8 cellular contexts compared by ENCODE assay signal in the genomic region with DNA sequence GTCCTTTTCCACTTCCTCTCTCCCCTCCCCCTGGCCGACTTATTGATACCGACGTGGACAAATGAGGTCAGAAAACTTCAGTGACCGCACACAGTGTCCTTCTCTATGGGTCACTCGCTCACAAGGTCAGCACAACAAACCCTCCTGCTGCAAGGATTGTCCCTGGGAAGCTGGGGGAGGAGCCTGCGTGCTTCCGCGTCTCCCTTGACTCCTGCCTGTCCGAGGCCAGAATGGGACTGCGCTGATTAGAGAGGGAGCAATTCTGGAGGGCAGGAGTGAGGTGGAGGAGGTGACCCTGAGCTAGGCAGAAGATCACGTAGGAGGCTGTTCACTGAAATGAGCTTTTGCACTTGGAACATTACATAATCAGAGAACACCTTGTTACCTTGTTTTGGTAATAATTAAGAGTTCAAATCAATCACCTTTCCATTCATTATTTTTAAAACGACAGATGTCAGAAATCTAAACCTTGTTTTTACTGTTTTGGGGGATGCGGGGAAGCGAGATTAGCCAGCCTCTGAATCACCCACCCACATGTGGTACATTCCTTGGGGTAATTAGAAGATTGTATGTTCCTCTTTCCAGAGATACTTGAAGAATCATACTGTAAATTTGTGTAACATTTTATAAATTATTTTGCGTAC.
DNase-seq lines count a peak whose midpoint lies in the region; ATAC-seq, FAIRE-seq and TF ChIP-seq lines count a peak whose summit lies in the region.

No MANE protein-coding gene starts in this region.

- TF ChIP-seq POLR2A in K562 (conservative IDR thresholded peaks at IDR 0.05) (no peak), spleen (IDR thresholded peaks at IDR 0.05) (peak in 1 of 3 donors; percentile 81)

- BruUV-seq in K562 (replicated peaks; lab: Mats Ljungman, UMichigan) = no TSS peak

- FAIRE-seq in K562 (lab: Jason Lieb, UNC) = no peak

- H3K9me1 ChIP-seq in K562 (ENCODE audit: control insufficient read depth, insufficient read depth, low read length) = no peaks in the 10 kb centered on the region

- no peaks in the 10 kb centered on the region for H3K9me3 ChIP-seq in K562 (replicated peaks; ENCODE audit: control insufficient read depth, insufficient read depth, low read depth, low read length)
- H3K9me3 ChIP-seq in spleen = no peaks in the 10 kb centered on the region

- DNase-seq in HS-5 (ENCODE audit: low read depth) (peak; percentile 15), K562 (ENCODE audit: extremely low read depth in 1 of 4, low spot score in 3 of 4) (peak in 2 of 4 experiments; percentile 19 to 32), kidney tubule cell (ENCODE audit: low spot score) (peak; percentile 32), spleen (peak; percentile 88), NCI-H774 (lab: John Stamatoyannopoulos, UW) (no peak), NAMALWA (ENCODE audit: low spot score) (no peak)

- no peak overlapping the region for H3K4me2 ChIP-seq in K562 (ENCODE audit: insufficient read depth, low read length)

- CTCF ChIA-PET in K562 (lab: Yijun Ruan, JAX; ENCODE audit: low intra/inter-chr PET ratio) = no interaction called here

- no peak overlapping the region for H3K27ac ChIP-seq in K562 (ENCODE audit: extremely low read depth, low read depth, low read length)
- peak overlapping the region; percentile 77 to 89 (median 84) for H3K27ac ChIP-seq in spleen

- no peaks in the 10 kb centered on the region for H3K79me2 ChIP-seq in K562 (ENCODE audit: control insufficient read depth, insufficient read depth, low read length)

- H3K27me3 ChIP-seq in K562 (ENCODE audit: control insufficient read depth in 2 of 2, insufficient read depth in 2 of 2, low read length in 2 of 2) = peaks cover 35 to 46% of the 10 kb centered on the region in 2 experiments
- peaks cover 0 to 58% (median 6%) of the 10 kb centered on the region in 7 donors for H3K27me3 ChIP-seq in spleen (replicated peaks in 1 of 7)

- TF ChIP-seq EP300 in K562 (IDR thresholded peaks at IDR 0.05; ENCODE audit: low read length) = no peak

- TF ChIP-seq CTCF in K562 (IDR thresholded peaks at IDR 0.05 in 2 of 3, conservative IDR thresholded peaks at IDR 0.05 in 1 of 3; ENCODE audit: insufficient read depth in 2 of 3, low read depth in 1 of 3, low read length in 3 of 3) (no peak), spleen (IDR thresholded peaks at IDR 0.05 in 8 of 11, conservative IDR thresholded peaks at IDR 0.05 in 3 of 11) (no peak)

- H3K36me3 ChIP-seq in K562 (ENCODE audit: control insufficient read depth, insufficient read depth, low read length) (no peaks in the 10 kb centered on the region), spleen (no peaks in the 10 kb centered on the region)

- in situ Hi-C loops in K562 (cut with MboI) = no loop called here

- H3K4me3 ChIP-seq in K562 (no peak overlapping the region), spleen (peak overlapping the region in 7 of 8 donors; percentile 30 to 66 (median 37))

- POLR2A ChIA-PET in K562 (lab: Yijun Ruan, JAX) = interaction anchor here (0.6 to 2.2 kb wide), 3 partner anchors 27 to 436 kb away, joined by 3 to 6 read pairs (median 3); no protein-coding TSS in a partner anchor

- TF ChIP-seq RAD21 in K562 (CRISPR knock-in tag; conservative IDR thresholded peaks at IDR 0.05 in 1 of 2, IDR thresholded peaks at IDR 0.05 in 1 of 2) = no peak

- ATAC-seq in K562 (peak; percentile 55), GM18870 (IDR thresholded peaks at IDR 0.05; ENCODE audit: unreplicated experiment) (no peak), HG03342 (IDR thresholded peaks at IDR 0.05; ENCODE audit: unreplicated experiment) (no peak)

- H2AFZ ChIP-seq in K562 (ENCODE audit: low read depth, low read length) = no peak overlapping the region

- peaks cover 3 to 9% of the 10 kb centered on the region in 2 experiments; a peak in 2 of 5 replicates for H3K4me1 ChIP-seq in K562 (replicated peaks in 1 of 2; ENCODE audit: control insufficient read depth in 2 of 2, insufficient read depth in 2 of 2, low read length in 2 of 2)
- H3K4me1 ChIP-seq in spleen = peaks cover 26 to 83% (median 51%) of the 10 kb centered on the region in 6 donors

- H3K9ac ChIP-seq in K562 (ENCODE audit: insufficient read depth in 1 of 2, low read depth in 2 of 2, low read length in 2 of 2) = 0 out of 4 replicates have a peak overlapping the region, but pooled peaks of 1 of the 2 experiments have one; percentile 32

- intact Hi-C loops in K562 (cut with micrococcal nuclease) (no loop called here), spleen (cut with DNase I; ENCODE audit: low total_unique reads) (no loop called here)

- under 1% methylated on average over 15 of the region's 15 CpGs for WGBS in K562 (ENCODE audit: insufficient coverage, low coverage, missing lambda C conversion rate)
- WGBS in spleen, 5 donors = 15 to 23% (median 16%) methylated on average over 15 of the region's 15 CpGs

- H4K20me1 ChIP-seq in K562 (replicated peaks; ENCODE audit: control insufficient read depth, insufficient read depth, low read length) = no peaks in the 10 kb centered on the region; the same call in 1 of the 2 replicates

TF ChIP-seq in K562, 482 proteins besides CTCF, POLR2A, EP300 and RAD21:
- TF ChIP-seq SPI1 (IDR thresholded peaks at IDR 0.05; ENCODE audit: borderline replicate concordance, low read depth, low read length) (peak; percentile 35; the same call in 1 of the 2 replicates), ZFP36 (IDR thresholded peaks at IDR 0.05; ENCODE audit: low read depth, low read length, partially characterized antibody) (peak; percentile 84), BRF1 (IDR thresholded peaks at IDR 0.05; ENCODE audit: borderline replicate concordance, extremely low read depth, insufficient read length) (no peak), RBM15 (IDR thresholded peaks at IDR 0.05; ENCODE audit: insufficient read depth, low read length) (no peak), PRDM10 (IDR thresholded peaks at IDR 0.05; ENCODE audit: partially characterized antibody) (peak; percentile 62), NR2C2 (CRISPR knock-in tag; IDR thresholded peaks at IDR 0.05) (no peak), NR2C2 (tag; IDR thresholded peaks at IDR 0.05) (peak; percentile 20; the same call in 1 of the 2 replicates), ESRRA (IDR thresholded peaks at IDR 0.05; ENCODE audit: borderline replicate concordance, low read depth) (peak; percentile 74), MBD1 (CRISPR knock-in tag; IDR thresholded peaks at IDR 0.05) (no peak), NRF1 (conservative IDR thresholded peaks at IDR 0.05 in 1 of 2, IDR thresholded peaks at IDR 0.05 in 1 of 2) (0 out of 4 replicates have a peak, but pooled peaks have one; percentile 9 to 15), CBX1 (IDR thresholded peaks at IDR 0.05; ENCODE audit: low read depth) (no peak), BACH1 (tag; IDR thresholded peaks at IDR 0.05) (no peak), NR0B1 (IDR thresholded peaks at IDR 0.05; ENCODE audit: partially characterized antibody) (no peak)

Comparison
In these comparisons a context has a peak if more than half of its experiments do, and no peak if none do; other contexts are left out.
1. DNase-seq: peak in HS-5 (single experiment), kidney tubule cell (single experiment) and spleen (single experiment); none in NCI-H774 (single experiment) and NAMALWA (single experiment).